Comparison of ENCODE assay signal across 10 cellular contexts in genomic region chr11:17350455-17351170, GRCh38. TPM values are rescaled to one million over a fixed set of nuclear protein-coding genes. Genes with fewer than 3 reads are reported as not detected.
DNase-seq lines count a peak whose midpoint lies in the region; ATAC-seq, FAIRE-seq and TF ChIP-seq lines count a peak whose summit lies in the region.
"Had no signal": no experiment of that assay in that cellular context is flagged by ENCODE, and none has a peak within 500 bp of the region (broad histone marks: within the 10 kb centered on the region; RNA-seq: fewer than 3 reads in every experiment).

No MANE protein-coding gene starts in this region.

- H3K36me3 Mint-ChIP-seq in activated CD8-positive, alpha-beta memory T cell treated with anti-CD3 and anti-CD28 coated beads, Interleukin-2, amount 10 ng/mL, durations not matched to agents 7 days and 5 days: peaks cover 4% of the 10 kb centered on the region
- H3K36me3 Mint-ChIP-seq in T-helper 17 cell (ENCODE audit: low read depth): no peaks in the 10 kb centered on the region

- CTCF ChIA-PET in activated CD8-positive, alpha-beta memory T cell treated with anti-CD3 and anti-CD28 coated beads, Interleukin-2, amount 10 ng/mL, durations not matched to agents 7 days and 5 days (lab: Charles Lee): interaction anchor here (1.1 kb wide), 1 partner anchor 120 kb away, joined by 4 read pairs; no protein-coding TSS in a partner anchor
- CTCF ChIA-PET in endothelial cell of umbilical vein (lab: Charles Lee): interaction anchor here (0.6 kb wide), 1 partner anchor 83 kb away, joined by 3 read pairs; no protein-coding TSS in a partner anchor

- intact Hi-C loops in endothelial cell of umbilical vein (cut with micrococcal nuclease): loop anchor here (1.0 to 5.0 kb wide), 3 partner anchors 120 to 1042 kb away; partner anchors contain the start of gene LDHA

- no peaks in the 10 kb centered on the region for H3K36me3 ChIP-seq in endothelial cell of umbilical vein (ENCODE audit: control insufficient read depth in 2 of 2, extremely low read depth in 1 of 2, insufficient read depth in 2 of 2, low read length in 2 of 2)
- no peaks in the 10 kb centered on the region for H3K36me3 ChIP-seq in skeletal muscle satellite cell (ENCODE audit: insufficient read depth, low read length)
- H3K36me3 ChIP-seq: transverse colon had no signal

- no peak for FAIRE-seq in endothelial cell of umbilical vein (lab: Jason Lieb, UNC)

- H3K9me3 Mint-ChIP-seq in activated CD8-positive, alpha-beta memory T cell treated with anti-CD3 and anti-CD28 coated beads, Interleukin-2, amount 10 ng/mL, durations not matched to agents 7 days and 5 days (ENCODE audit: low read depth): no peaks in the 10 kb centered on the region

- H3K27me3 Mint-ChIP-seq in activated CD8-positive, alpha-beta memory T cell treated with anti-CD3 and anti-CD28 coated beads, Interleukin-2, amount 10 ng/mL, durations not matched to agents 7 days and 5 days: peaks cover 32% of the 10 kb centered on the region
- no peaks in the 10 kb centered on the region for H3K27me3 Mint-ChIP-seq in T-helper 17 cell

- H3K4me2 ChIP-seq in endothelial cell of umbilical vein (ENCODE audit: insufficient read depth, low read length): peak overlapping the region; percentile 97
- H3K4me2 ChIP-seq in skeletal muscle satellite cell (ENCODE audit: low read length): peak overlapping the region; percentile 99

- H3K27me3 ChIP-seq in endothelial cell of umbilical vein (ENCODE audit: control insufficient read depth in 2 of 2, insufficient read depth in 2 of 2, low read length in 2 of 2) (no peaks in the 10 kb centered on the region), skeletal muscle satellite cell (ENCODE audit: control insufficient read depth, insufficient read depth, low read length) (no peaks in the 10 kb centered on the region)
- H3K27me3 ChIP-seq: transverse colon had no signal

- no peak overlapping the region for H3K27ac Mint-ChIP-seq in activated CD8-positive, alpha-beta memory T cell treated with anti-CD3 and anti-CD28 coated beads, Interleukin-2, amount 10 ng/mL, durations not matched to agents 7 days and 5 days
- peak overlapping the region; percentile 90 for H3K27ac Mint-ChIP-seq in T-helper 17 cell

- ATAC-seq in activated CD8-positive, alpha-beta memory T cell treated with anti-CD3 and anti-CD28 coated beads, Interleukin-2, amount 10 ng/mL, durations not matched to agents 7 days and 5 days: no peak
- no peak for ATAC-seq in T-helper 17 cell
- ATAC-seq in GM21529 (IDR thresholded peaks at IDR 0.05; ENCODE audit: unreplicated experiment): no peak

- no peaks in the 10 kb centered on the region for H3K9me3 ChIP-seq in T-helper 17 cell (ENCODE audit: control insufficient read depth, low read length, poor library complexity, severe bottlenecking)
- H3K9me3 ChIP-seq in endothelial cell of umbilical vein (replicated peaks; ENCODE audit: control insufficient read depth, insufficient read depth, low read length): no peaks in the 10 kb centered on the region
- H3K9me3 ChIP-seq in skeletal muscle satellite cell (replicated peaks; ENCODE audit: low read length): no peaks in the 10 kb centered on the region
- H3K9me3 ChIP-seq: transverse colon had no signal

- peaks cover 3% of the 10 kb centered on the region for H3K79me2 ChIP-seq in endothelial cell of umbilical vein (ENCODE audit: control insufficient read depth, insufficient read depth, low read length)

- TF ChIP-seq POLR2A in endothelial cell of umbilical vein (IDR thresholded peaks at IDR 0.05; ENCODE audit: low read depth, low read length): no peak

- BruUV-seq in endothelial cell of umbilical vein (replicated peaks; lab: Mats Ljungman, UMichigan): no TSS peak

- H3K4me3 ChIP-seq in endothelial cell of umbilical vein (replicated peaks in 1 of 3; ENCODE audit: insufficient read depth in 1 of 3, low read depth in 1 of 3, low read length in 3 of 3): no peak overlapping the region
- no peak overlapping the region for H3K4me3 ChIP-seq in skeletal muscle satellite cell (ENCODE audit: low read length)

- no peak for TF ChIP-seq CTCF in endothelial cell of umbilical vein (IDR thresholded peaks at IDR 0.05; ENCODE audit: extremely low read depth in 1 of 2, insufficient read depth in 1 of 2, low read depth in 1 of 2, low read length in 2 of 2)

- in situ Hi-C loops in ACHN (cut with HindIII; ENCODE audit: low pct_ligation_motif_present, low pct_unique_long_range_greater_than_20kb, low sequenced_read_pairs): no loop called here

- DNase-seq in activated CD8-positive, alpha-beta memory T cell treated with anti-CD3 and anti-CD28 coated beads, Interleukin-2, amount 10 ng/mL, durations not matched to agents 7 days and 5 days: no peak
- DNase-seq in activated CD8-positive, alpha-beta memory T cell treated with anti-CD3 and anti-CD28 coated beads, Interleukin-2, amount 50 U/mL, for 4 hours: no peak
- DNase-seq in T-helper 17 cell (no peak), endothelial cell of umbilical vein (ENCODE audit: low read depth, low spot score) (no peak), NCI-H526 treated with DMSO at 0.1 percent for 48 hours (lab: John Stamatoyannopoulos, UW) (no peak), ACHN (no peak)
- DNase-seq: NCI-H2171 had no signal

- H2AFZ ChIP-seq in endothelial cell of umbilical vein (ENCODE audit: low read depth, low read length): no peak overlapping the region

- H3K9ac ChIP-seq in endothelial cell of umbilical vein (replicated peaks; ENCODE audit: extremely low read depth, insufficient read depth, low read length): no peak overlapping the region
- no peak overlapping the region for H3K9ac ChIP-seq in skeletal muscle satellite cell (ENCODE audit: low read depth, low read length)

- POLR2A ChIA-PET in endothelial cell of umbilical vein (lab: Charles Lee): interaction anchor here (0.6 kb wide), 1 partner anchor 141 kb away, joined by 5 read pairs; no protein-coding TSS in a partner anchor

- H3K4me3 Mint-ChIP-seq in activated CD8-positive, alpha-beta memory T cell treated with anti-CD3 and anti-CD28 coated beads, Interleukin-2, amount 10 ng/mL, durations not matched to agents 7 days and 5 days: peak overlapping the region; percentile 91
- peak overlapping the region; percentile 94 for H3K4me3 Mint-ChIP-seq in T-helper 17 cell

- H3K4me1 ChIP-seq in endothelial cell of umbilical vein (ENCODE audit: control insufficient read depth, extremely low read depth, insufficient read depth, low read length): peaks cover 16% of the 10 kb centered on the region
- peaks cover 19% of the 10 kb centered on the region for H3K4me1 ChIP-seq in skeletal muscle satellite cell (ENCODE audit: control insufficient read depth, insufficient read depth, low read length)

- dilution Hi-C loops in endothelial cell of umbilical vein (cut with MboI; ENCODE audit: extremely low pct_ligation_motif_present, low sequenced_read_pairs): no loop called here

- no peak overlapping the region for H3K27ac ChIP-seq in endothelial cell of umbilical vein (ENCODE audit: insufficient read depth, low read depth, low read length)

- H3K9me1 ChIP-seq in endothelial cell of umbilical vein (replicated peaks; ENCODE audit: control insufficient read depth, extremely low read depth, insufficient read depth, low read length): no peaks in the 10 kb centered on the region

- H4K20me1 ChIP-seq in endothelial cell of umbilical vein (replicated peaks; ENCODE audit: control insufficient read depth, extremely low read depth, insufficient read depth, low read length): no peaks in the 10 kb centered on the region

- peaks cover 28% of the 10 kb centered on the region for H3K4me1 Mint-ChIP-seq in activated CD8-positive, alpha-beta memory T cell treated with anti-CD3 and anti-CD28 coated beads, Interleukin-2, amount 10 ng/mL, durations not matched to agents 7 days and 5 days
- peaks cover 27% of the 10 kb centered on the region for H3K4me1 Mint-ChIP-seq in T-helper 17 cell

TF ChIP-seq in endothelial cell of umbilical vein, 7 proteins besides CTCF, POLR2A, EP300 and RAD21 (continues in another document):
- TF ChIP-seq GATA2 (IDR thresholded peaks at IDR 0.05; ENCODE audit: insufficient read depth, insufficient read length, low read depth, low read length) (no peak), EZH2 (IDR thresholded peaks at IDR 0.05; ENCODE audit: borderline replicate concordance, low read depth, low read length, severe bottlenecking) (no peak), POLR2AphosphoS5 (IDR thresholded peaks at IDR 0.05; ENCODE audit: insufficient read depth, low read depth, low read length) (no peak), MAX (IDR thresholded peaks at IDR 0.05; ENCODE audit: insufficient read depth, insufficient read length) (no peak)

RNA-seq across cellular contexts. Expression of gene NCR3LG1, which starts 1.0 kb away (rescaled TPM):
- total RNA-seq in activated CD8-positive, alpha-beta memory T cell treated with anti-CD3 and anti-CD28 coated beads, Interleukin-2, amount 10 ng/mL, durations not matched to agents 7 days and 5 days: under 1 TPM; 0.47 to 0.91 TPM
- total RNA-seq in T-helper 17 cell (1 to 10 TPM; 3.1 to 4.1 TPM), endothelial cell of umbilical vein (8.1 and 8.7 TPM in 2 replicates)
- polyA plus RNA-seq in endothelial cell of umbilical vein: 1.9 and 2.2 TPM in 2 replicates
- polyA plus RNA-seq in endothelial cell of umbilical vein (2011; cell fraction: cytosol; rRNA removed): 1.8 and 2.2 TPM in 2 replicates
- 8.1 and 8.8 TPM in 2 replicates for polyA plus RNA-seq in endothelial cell of umbilical vein (2011; cell fraction: nucleus; rRNA removed)
- 2.6 and 5.1 TPM in 2 replicates for polyA plus RNA-seq in endothelial cell of umbilical vein (2012)
- polyA minus RNA-seq in endothelial cell of umbilical vein: 10.1 and 10.4 TPM in 2 replicates
- 12.4 TPM for polyA minus RNA-seq in endothelial cell of umbilical vein (2011; cell fraction: cytosol; rRNA and poly(A)+ RNA removed)
- 7.1 and 10.5 TPM in 2 replicates for polyA minus RNA-seq in endothelial cell of umbilical vein (2011; cell fraction: nucleus; rRNA and poly(A)+ RNA removed)
- 10.7 and 13.2 TPM in 2 replicates for total RNA-seq in skeletal muscle satellite cell (2012; rRNA removed)

RNA-seq across cellular contexts. Expression of gene KCNJ11, which starts 37.8 kb away (rescaled TPM):
- total RNA-seq in activated CD8-positive, alpha-beta memory T cell treated with anti-CD3 and anti-CD28 coated beads, Interleukin-2, amount 10 ng/mL, durations not matched to agents 7 days and 5 days: under 1 TPM; 0.66 to 0.99 TPM
- total RNA-seq in T-helper 17 cell (under 1 TPM; 0.26 to 0.70 TPM), endothelial cell of umbilical vein (not detected in 2 replicates)
- 0.04 TPM in 1 of 2 replicates, not detected in the other for polyA plus RNA-seq in endothelial cell of umbilical vein
- polyA plus RNA-seq in endothelial cell of umbilical vein (2011; cell fraction: cytosol; rRNA removed): 0.03 TPM in 1 of 2 replicates, not detected in the other
- polyA plus RNA-seq in endothelial cell of umbilical vein (2011; cell fraction: nucleus; rRNA removed): 0.10 TPM in 1 of 2 replicates, not detected in the other
- polyA plus RNA-seq in endothelial cell of umbilical vein (2012): not detected in 2 replicates
- 0.19 and 2.6 TPM in 2 replicates for polyA minus RNA-seq in endothelial cell of umbilical vein
- polyA minus RNA-seq in endothelial cell of umbilical vein (2011; cell fraction: cytosol; rRNA and poly(A)+ RNA removed): 2.8 TPM
- polyA minus RNA-seq in endothelial cell of umbilical vein (2011; cell fraction: nucleus; rRNA and poly(A)+ RNA removed): not detected in 2 replicates
- not detected in 2 replicates for total RNA-seq in skeletal muscle satellite cell (2012; rRNA removed)
